Comparison of ENCODE assay signal across 8 cellular contexts in genomic region chr15:72797338-72797689, GRCh38. TPM values are rescaled to one million over a fixed set of nuclear protein-coding genes. Genes with fewer than 3 reads are reported as not detected.
DNase-seq lines count a peak whose midpoint lies in the region; ATAC-seq, FAIRE-seq and TF ChIP-seq lines count a peak whose summit lies in the region.

No MANE protein-coding gene starts in this region.

- CTCF ChIA-PET in activated CD4-positive, alpha-beta T cell treated with anti-CD3 and anti-CD28 coated beads, Interleukin-2, amount 10 ng/mL, durations not matched to agents 7 days and 5 days (lab: Charles Lee) = interaction anchor here (1.8 kb wide), 1 partner anchor 11 kb away, joined by 4 read pairs; no protein-coding TSS in a partner anchor
- CTCF ChIA-PET in GM12878 (lab: Yijun Ruan, JAX) = interaction anchor here (0.6 kb wide), 1 partner anchor 93 kb away, joined by 3 read pairs; no protein-coding TSS in a partner anchor

- H3K4me1 ChIP-seq in GM12878 (ENCODE audit: control insufficient read depth, insufficient read depth, low read length) (peaks cover 8% of the 10 kb centered on the region; the same call in 1 of the 2 replicates), tibial artery (peaks cover 0 to 26% (median 10%) of the 10 kb centered on the region in 4 donors)

- H3K9me3 ChIP-seq in GM12878 (replicated peaks; ENCODE audit: control insufficient read depth, insufficient read depth, low read length) (no peaks in the 10 kb centered on the region), tibial artery (no peaks in the 10 kb centered on the region)

- TF ChIP-seq POLR2A in GM12878 (IDR thresholded peaks at IDR 0.05; ENCODE audit: low read depth, low read length) (no peak), lower leg skin (IDR thresholded peaks at IDR 0.05) (no peak)

- H3K36me3 ChIP-seq in GM12878 (ENCODE audit: control insufficient read depth in 2 of 2, insufficient read depth in 2 of 2, low read length in 1 of 2) (no peaks in the 10 kb centered on the region), tibial artery (no peaks in the 10 kb centered on the region)

- H3K4me3 ChIP-seq in GM12878 (peak overlapping the region; percentile 25; the same call in 1 of the 2 replicates), lower leg skin (ENCODE audit: low read depth, poor library complexity, severe bottlenecking) (peak overlapping the region; percentile 32), tibial artery (peak overlapping the region; percentile 49 to 71)

- H3K27ac Mint-ChIP-seq in activated CD4-positive, alpha-beta T cell treated with anti-CD3 and anti-CD28 coated beads, Interleukin-2, amount 10 ng/mL, durations not matched to agents 7 days and 5 days = no peak overlapping the region

- no peak; the same call in 2 of the 3 replicates for ATAC-seq in GM12878

- peak overlapping the region; percentile 69 for H3K4me3 Mint-ChIP-seq in activated CD4-positive, alpha-beta T cell treated with anti-CD3 and anti-CD28 coated beads, Interleukin-2, amount 10 ng/mL, durations not matched to agents 7 days and 5 days

- H3K27ac ChIP-seq in GM12878 (ENCODE audit: control insufficient read depth, insufficient read depth) (no peak overlapping the region), tibial artery (peak overlapping the region in 1 of 2 donors; percentile 35)

- SMC1A ChIA-PET in GM12878 (lab: Charles Lee; ENCODE audit: uncharacterized antibody, unreplicated experiment) = interaction anchor here (0.5 kb wide), 1 partner anchor 91 kb away, joined by 4 read pairs; no protein-coding TSS in a partner anchor

- DNase-seq in activated CD4-positive, alpha-beta T cell treated with anti-CD3 and anti-CD28 coated beads, Interleukin-2, amount 10 ng/mL, durations not matched to agents 7 days and 5 days = no peak
- DNase-seq in activated CD4-positive, alpha-beta T cell treated with anti-CD3 and anti-CD28 coated beads, Interleukin-2, amount 50 U/mL, for 4 hours = no peak
- DNase-seq in GM12878 (ENCODE audit: low read depth, low spot score) = no peak
- peak in 1 of 2 donors; percentile 82 for DNase-seq in lower leg skin (ENCODE audit: low spot score in 2 of 2)
- DNase-seq in tibial artery = no peak
- DNase-seq in NCI-H146 treated with DMSO at 0.1 percent for 48 hours (lab: John Stamatoyannopoulos, UW; ENCODE audit: unreplicated experiment) = no peak
- no peak for DNase-seq in activated effector memory CD4-positive, alpha-beta T cell treated with Interleukin-2 at 50 U/mL for 16 hours
- DNase-seq in COR-L47 (lab: John Stamatoyannopoulos, UW) = no peak

- peak overlapping the region; percentile 88 for H3K4me2 ChIP-seq in GM12878 (ENCODE audit: control insufficient read depth, insufficient read depth)

- H3K79me2 ChIP-seq in GM12878 (ENCODE audit: control insufficient read depth, insufficient read depth, low read length) = no peaks in the 10 kb centered on the region

- in situ Hi-C loops in GM12878 (cut with MboI) = no loop called here

- intact Hi-C loops in GM12878 (cut with micrococcal nuclease; ENCODE audit: unreplicated experiment) = loop anchor here (1.0 kb wide), 1 partner anchor 284 kb away; no protein-coding TSS in a partner anchor
- intact Hi-C loops in lower leg skin (cut with DNase I; ENCODE audit: low total_unique reads) = loop anchor here (10.0 kb wide), 1 partner anchor 277 kb away; no protein-coding TSS in a partner anchor
- intact Hi-C loops in tibial artery (cut with DNase I; ENCODE audit: low total_unique reads) = loop anchor here (2.0 kb wide), 1 partner anchor 283 kb away; no protein-coding TSS in a partner anchor

- peaks cover 34% of the 10 kb centered on the region for H3K27me3 Mint-ChIP-seq in activated CD4-positive, alpha-beta T cell treated with anti-CD3 and anti-CD28 coated beads, Interleukin-2, amount 10 ng/mL, durations not matched to agents 7 days and 5 days

- no peaks in the 10 kb centered on the region for H3K9me3 Mint-ChIP-seq in activated CD4-positive, alpha-beta T cell treated with anti-CD3 and anti-CD28 coated beads, Interleukin-2, amount 10 ng/mL, durations not matched to agents 7 days and 5 days

- no peaks in the 10 kb centered on the region for H3K36me3 Mint-ChIP-seq in activated CD4-positive, alpha-beta T cell treated with anti-CD3 and anti-CD28 coated beads, Interleukin-2, amount 10 ng/mL, durations not matched to agents 7 days and 5 days (ENCODE audit: low read depth)

- peaks cover 18% of the 10 kb centered on the region for H3K4me1 Mint-ChIP-seq in activated CD4-positive, alpha-beta T cell treated with anti-CD3 and anti-CD28 coated beads, Interleukin-2, amount 10 ng/mL, durations not matched to agents 7 days and 5 days

- RAD21 ChIA-PET in GM12878 (lab: Charles Lee; ENCODE audit: unreplicated experiment) = no interaction called here

- POLR2A ChIA-PET in activated CD4-positive, alpha-beta T cell treated with anti-CD3 and anti-CD28 coated beads, Interleukin-2, amount 10 ng/mL, durations not matched to agents 7 days and 5 days (lab: Charles Lee) = no interaction called here
- POLR2A ChIA-PET in GM12878 (lab: Charles Lee) = interaction anchor here (0.5 kb wide), 1 partner anchor 478 kb away, joined by 3 read pairs; no protein-coding TSS in a partner anchor

- no peak for FAIRE-seq in GM12878 (lab: Jason Lieb, UNC)

- no peak for TF ChIP-seq RAD21 in GM12878 (IDR thresholded peaks at IDR 0.05; ENCODE audit: insufficient read depth, low read depth, low read length)

- 0% methylated on average over 5 of the region's 12 CpGs for WGBS in GM12878 (ENCODE audit: insufficient coverage, insufficient replicate concordance, low lambda C conversion rate, missing lambda C conversion rate)
- WGBS in lower leg skin, 2 donors = 19 to 23% methylated on average over 10 to 12 of the region's 12 CpGs

- peak overlapping the region; percentile 5; the same call in 1 of the 2 replicates for H2AFZ ChIP-seq in GM12878 (ENCODE audit: control insufficient read depth, low read depth, low read length)

- TF ChIP-seq CTCF in GM12878 (IDR thresholded peaks at IDR 0.05 in 2 of 3, conservative IDR thresholded peaks at IDR 0.05 in 1 of 3; ENCODE audit: control insufficient read depth in 2 of 3, extremely low read depth in 1 of 3, insufficient read depth in 1 of 3, low read depth in 3 of 3, low read length in 3 of 3) = no peak
- TF ChIP-seq CTCF in lower leg skin (IDR thresholded peaks at IDR 0.05) = no peak
- TF ChIP-seq CTCF in tibial artery (IDR thresholded peaks at IDR 0.05) = no peak

- H4K20me1 ChIP-seq in GM12878 (ENCODE audit: control insufficient read depth, insufficient read depth) = no peaks in the 10 kb centered on the region

- H3K27me3 ChIP-seq in GM12878 (replicated peaks in 1 of 2; ENCODE audit: control insufficient read depth in 2 of 2, insufficient read depth in 2 of 2, low read length in 1 of 2) (peaks cover 0 to 3% of the 10 kb centered on the region in 2 experiments; a peak in 1 of 4 replicates), tibial artery (no peaks in the 10 kb centered on the region)

- BruUV-seq in GM12878 (replicated peaks; lab: Mats Ljungman, UMichigan) = no TSS peak

- no peak overlapping the region for H3K9ac ChIP-seq in GM12878 (ENCODE audit: control insufficient read depth, insufficient read depth, low read length)

- TF ChIP-seq EP300 in GM12878 (IDR thresholded peaks at IDR 0.05; ENCODE audit: borderline replicate concordance in 1 of 2, control insufficient read depth in 1 of 2, low read depth in 2 of 2, low read length in 2 of 2) = no peak

TF ChIP-seq in GM12878, 131 proteins besides CTCF, POLR2A, EP300 and RAD21 (continues in another document):
- TF ChIP-seq HDAC6 (IDR thresholded peaks at IDR 0.05; ENCODE audit: unreplicated experiment) = no peak
- TF ChIP-seq MYC (IDR thresholded peaks at IDR 0.05; ENCODE audit: insufficient read depth, insufficient read length, insufficient replicate concordance, low read length, severe bottlenecking) = no peak
- no peak for TF ChIP-seq CHD1 (IDR thresholded peaks at IDR 0.05; ENCODE audit: low read depth, low read length)
- TF ChIP-seq RFX5 (IDR thresholded peaks at IDR 0.05; ENCODE audit: low read depth, low read length) = no peak
- TF ChIP-seq STAT1 (conservative IDR thresholded peaks at IDR 0.05) = no peak
- TF ChIP-seq TCF3 (IDR thresholded peaks at IDR 0.05; ENCODE audit: borderline replicate concordance, insufficient read depth, low read depth, low read length) = no peak
- TF ChIP-seq CBFB (IDR thresholded peaks at IDR 0.05; ENCODE audit: low read depth) = no peak

RNA-seq across cellular contexts. Expression of gene ADPGK, which starts 13.8 kb away (rescaled TPM):
- 10 to 100 TPM; 91.4 to 94.2 TPM for total RNA-seq in activated CD4-positive, alpha-beta T cell treated with anti-CD3 and anti-CD28 coated beads, Interleukin-2, amount 10 ng/mL, durations not matched to agents 7 days and 5 days
- 374 and 402 TPM in 2 replicates for total RNA-seq in GM12878 (2013; cell fraction: nucleolus; rRNA removed)
- 66.0 and 78.9 TPM in 2 replicates for total RNA-seq in GM12878 (2014; rRNA removed)
- 56.2 and 60.2 TPM in 2 replicates for total RNA-seq in GM12878 (2014; rRNA removed; fragmentation: Illumina TruSeq; extraction: Trizol)
- 50.3 and 53.2 TPM in 2 replicates for total RNA-seq in GM12878 (2021)
- polyA plus RNA-seq in GM12878 (2011; ENCODE audit: low read depth) = 42.9 TPM
- 146 and 165 TPM in 2 replicates for polyA plus RNA-seq in GM12878 (2011; rRNA removed)
- 74.2 and 83.1 TPM in 2 replicates for polyA plus RNA-seq in GM12878 (2011; cell fraction: cytosol; rRNA removed)
- 171 and 176 TPM in 2 replicates for polyA plus RNA-seq in GM12878 (2011; cell fraction: nucleus; rRNA removed)
- 47.5 and 54.3 TPM in 2 replicates for polyA plus RNA-seq in GM12878 (2012)
- 66.6 and 66.7 TPM in 2 replicates for polyA plus RNA-seq in GM12878 (2014; fragmentation: Illumina TruSeq; extraction: Trizol)
- 10 to 100 TPM; 13.8 to 18.1 TPM for polyA plus RNA-seq in GM12878 (2014; fragmentation: Nextera tagmentation; extraction: Ambion mirVana)
- polyA plus RNA-seq in GM12878 (2014; rRNA removed) = 65.5 and 78.8 TPM in 2 replicates
- 10 to 100 TPM; 51.5 to 53.1 TPM for polyA plus RNA-seq in GM12878 (2016; fragmentation: Nextera tagmentation; extraction: Ambion mirVana)
- 76.5 and 81.0 TPM in 2 replicates for polyA minus RNA-seq in GM12878 (2011; rRNA and poly(A)+ RNA removed)
- polyA minus RNA-seq in GM12878 (2011; cell fraction: cytosol; rRNA and poly(A)+ RNA removed) = 24.2 and 31.1 TPM in 2 replicates
- 80.6 and 96.3 TPM in 2 replicates for polyA minus RNA-seq in GM12878 (2011; cell fraction: nucleus; rRNA and poly(A)+ RNA removed)
- total RNA-seq in lower leg skin = 10 to 100 TPM; 31.1 to 83.1 (median 43.1) TPM
